ENCODE assay signal across 8 cellular contexts in genomic region chr2:96305979-96306308, GRCh38. TPM values are rescaled to one million over a fixed set of nuclear protein-coding genes. Genes with fewer than 3 reads are reported as not detected.
DNase-seq lines count a peak whose midpoint lies in the region; ATAC-seq and TF ChIP-seq lines count a peak whose summit lies in the region.

No MANE protein-coding gene starts in this region.

- no peak overlapping the region for H2BK12ac ChIP-seq in H9 (ENCODE audit: insufficient read length, low read depth, low read length)

- H3K4ac ChIP-seq in H9 (ENCODE audit: low read depth, low read length) = no peak overlapping the region

- H4K5ac ChIP-seq in H9 (ENCODE audit: insufficient read length, low read depth, low read length) = no peak overlapping the region

- peaks cover 34 to 39% (median 36%) of the 10 kb centered on the region in 3 experiments; a peak in 6 of 7 replicates for H3K36me3 Mint-ChIP-seq in H9 (ENCODE audit: insufficient read depth in 1 of 3, low read depth in 3 of 3)

- no peak overlapping the region for H4K8ac ChIP-seq in H9 (replicated peaks; ENCODE audit: insufficient read length, low read depth, low read length)

- H2AK5ac ChIP-seq in H9 (ENCODE audit: insufficient read length, low read length) = no peak overlapping the region

- peak overlapping the region; percentile 95 for H3K4me3 ChIP-seq in WERI-Rb-1 (ENCODE audit: low read depth, low read length)
- peak overlapping the region; percentile 67 to 90 for H3K4me3 ChIP-seq in gastroesophageal sphincter
- H3K4me3 ChIP-seq in skeletal muscle tissue (ENCODE audit: low read length in 3 of 3) = peak overlapping the region; percentile 97 to 100 (median 100)

- H3K79me2 ChIP-seq in H9 (ENCODE audit: insufficient read depth, low read length) = peaks cover 5% of the 10 kb centered on the region; the same call in 1 of the 2 replicates

- H3K9ac ChIP-seq in H9 (ENCODE audit: extremely low read depth, insufficient read length, low read length) = peak overlapping the region; percentile 59
- H3K9ac ChIP-seq in skeletal muscle tissue (ENCODE audit: low read depth in 1 of 3, low read length in 3 of 3) = peak overlapping the region; percentile 93 to 98 (median 96)

- no peak overlapping the region for H4K91ac ChIP-seq in H9 (ENCODE audit: insufficient read length, low read depth, low read length)

- H2BK5ac ChIP-seq in H9 (ENCODE audit: insufficient read length, low read length) = no peak overlapping the region

- H3K18ac ChIP-seq in H9 (ENCODE audit: insufficient read length, low read depth, low read length) = no peak overlapping the region

- H4K20me1 ChIP-seq in H9 (ENCODE audit: control insufficient read depth, insufficient read depth, insufficient read length) = no peaks in the 10 kb centered on the region

- no peaks in the 10 kb centered on the region for H3K9me3 ChIP-seq in H9 (ENCODE audit: control insufficient read depth, low read depth, low read length)
- no peaks in the 10 kb centered on the region for H3K9me3 ChIP-seq in WERI-Rb-1 (ENCODE audit: severe bottlenecking)
- H3K9me3 ChIP-seq in gastroesophageal sphincter = no peaks in the 10 kb centered on the region
- no peaks in the 10 kb centered on the region for H3K9me3 ChIP-seq in skeletal muscle tissue (ENCODE audit: control insufficient read depth in 3 of 3, low read length in 3 of 3)

- H2BK120ac ChIP-seq in H9 (ENCODE audit: low read depth, low read length, poor library complexity, severe bottlenecking) = no peak overlapping the region

- H3K27ac Mint-ChIP-seq in H9 = peak overlapping the region; percentile 91 to 99 (median 99)

- WGBS in H9 (ENCODE audit: extremely low coverage, insufficient read length, low lambda C conversion rate) = no CpG with 5 or more reads among the region's 9 CpGs
- WGBS in gastroesophageal sphincter (ENCODE audit: low coverage in 1 of 2), 2 donors = 12 to 83% methylated on average over 1 to 9 of the region's 9 CpGs

- TF ChIP-seq EP300 in gastroesophageal sphincter (IDR thresholded peaks at IDR 0.05) = no peak

- peak overlapping the region; percentile 97 to 99 for H3K4me3 Mint-ChIP-seq in H9

- no peak overlapping the region for H2BK15ac ChIP-seq in H9 (ENCODE audit: low read depth, low read length)

- H3K23ac ChIP-seq in H9 (ENCODE audit: insufficient read length, low read depth, low read length) = no peak overlapping the region

- no peak overlapping the region for H3K56ac ChIP-seq in H9 (ENCODE audit: insufficient read length, low read depth, low read length)

- H3K14ac ChIP-seq in H9 (ENCODE audit: insufficient read depth, low read length) = 0 out of 2 replicates have a peak overlapping the region, but pooled peaks have one; percentile 44

- no peak overlapping the region for H2BK20ac ChIP-seq in H9 (ENCODE audit: low read depth, low read length, poor library complexity, severe bottlenecking)

- H3K4me1 ChIP-seq in H9 (ENCODE audit: insufficient read depth, low read length) (peaks cover 3% of the 10 kb centered on the region; the same call in 1 of the 2 replicates), gastroesophageal sphincter (peaks cover 0 to 49% (median 11%) of the 10 kb centered on the region in 3 donors), skeletal muscle tissue (ENCODE audit: control insufficient read depth in 3 of 3, insufficient read depth in 3 of 3, low read length in 3 of 3) (peaks cover 14 to 28% (median 16%) of the 10 kb centered on the region in 3 donors)

- no peaks in the 10 kb centered on the region for H3K79me1 ChIP-seq in H9 (ENCODE audit: insufficient read depth, low read depth, low read length, poor library complexity, severe bottlenecking)

- peaks cover 9% of the 10 kb centered on the region for H3K23me2 ChIP-seq in H9 (ENCODE audit: insufficient read length, low read depth, low read length, poor library complexity, severe bottlenecking)

- H3K4me1 Mint-ChIP-seq in H9 = peaks cover 19 to 21% of the 10 kb centered on the region in 2 experiments

- H3K4me2 ChIP-seq in H9 (ENCODE audit: insufficient read depth, insufficient read length, low read length) = peak overlapping the region; percentile 70

- no peak for TF ChIP-seq POLR2A in gastroesophageal sphincter (IDR thresholded peaks at IDR 0.05)

- no peak overlapping the region for H2AFZ ChIP-seq in H9 (ENCODE audit: low read length)

- no peak overlapping the region for H3K27ac ChIP-seq in H9 (ENCODE audit: insufficient read length, low read depth, low read length)
- H3K27ac ChIP-seq in WERI-Rb-1 = peak overlapping the region; percentile 94
- peak overlapping the region; percentile 74 to 87 (median 80) for H3K27ac ChIP-seq in gastroesophageal sphincter
- peak overlapping the region; percentile 79 for H3K27ac ChIP-seq in skeletal muscle tissue (ENCODE audit: low read depth, low read length)

- H3K27me3 ChIP-seq in H9 (ENCODE audit: insufficient read depth, low read length) (no peaks in the 10 kb centered on the region), WERI-Rb-1 (ENCODE audit: insufficient read depth, low read depth, severe bottlenecking) (no peaks in the 10 kb centered on the region), gastroesophageal sphincter (no peaks in the 10 kb centered on the region), skeletal muscle tissue (ENCODE audit: control insufficient read depth in 3 of 3, insufficient read depth in 3 of 3, low read length in 3 of 3) (no peaks in the 10 kb centered on the region)

- no peak for DNase-seq in H9
- no peak for DNase-seq in WERI-Rb-1
- no peak for DNase-seq in NCI-H2196 (lab: John Stamatoyannopoulos, UW; ENCODE audit: unreplicated experiment)
- no peak for DNase-seq in NK-92 (lab: John Stamatoyannopoulos, UW; ENCODE audit: unreplicated experiment)
- no peak for DNase-seq in NCI-H526 (lab: John Stamatoyannopoulos, UW)

- TF ChIP-seq CTCF in H9 (conservative IDR thresholded peaks at IDR 0.05) (no peak), WERI-Rb-1 (IDR thresholded peaks at IDR 0.05; ENCODE audit: low read depth, low read length) (no peak), gastroesophageal sphincter (IDR thresholded peaks at IDR 0.05) (no peak)

- no peaks in the 10 kb centered on the region; a peak in 1 of 5 replicates for H3K9me3 Mint-ChIP-seq in H9

- no peak overlapping the region for H3T11ph ChIP-seq in H9 (ENCODE audit: low read length)

- H3K36me3 ChIP-seq in WERI-Rb-1 (peaks cover 46% of the 10 kb centered on the region), gastroesophageal sphincter (peaks cover 0 to 30% of the 10 kb centered on the region in 2 donors), skeletal muscle tissue (ENCODE audit: control insufficient read depth in 3 of 3, insufficient read depth in 3 of 3, low read length in 3 of 3) (peaks cover 25 to 31% (median 29%) of the 10 kb centered on the region in 3 donors)

- H3K27me3 Mint-ChIP-seq in H9 (ENCODE audit: low read depth) = peaks cover 2% of the 10 kb centered on the region; the same call in 1 of the 2 replicates

- no peak for ATAC-seq in gastroesophageal sphincter
- ATAC-seq in GM21737 (IDR thresholded peaks at IDR 0.05; ENCODE audit: unreplicated experiment) = no peak

RNA-seq across cellular contexts. Expression of gene SNRNP200, which starts 0.6 kb away (rescaled TPM):
- 215 and 218 TPM in 2 replicates for total RNA-seq in H9 (2021)
- 100 to 1,000 TPM in 2 of 4 donors, 10 to 100 TPM in 2; 63.4 to 108 (median 98.3) TPM for total RNA-seq in gastroesophageal sphincter
- total RNA-seq in skeletal muscle tissue = 60.5 TPM

RNA-seq across cellular contexts. Expression of gene ITPRIPL1, which starts 19.2 kb away (rescaled TPM):
- total RNA-seq in H9 (2021) (16.1 and 16.3 TPM in 2 replicates), gastroesophageal sphincter (1 to 10 TPM in 1 of 4 donors, under 1 TPM in 2, not detected in 1; 0.27 to 1.0 (median 0.89) TPM), skeletal muscle tissue (3.7 TPM)

RNA-seq across cellular contexts. Expression of gene NCAPH, which starts 29.6 kb away (rescaled TPM):
- total RNA-seq in H9 (2021) = 52.9 and 55.8 TPM in 2 replicates
- total RNA-seq in gastroesophageal sphincter = under 1 TPM in 3 of 4 donors, not detected in 1; 0.40 to 0.59 (median 0.54) TPM
- total RNA-seq in skeletal muscle tissue = 2.6 TPM

RNA-seq across cellular contexts. Expression of gene CIAO1, which starts 39.9 kb away (rescaled TPM):
- total RNA-seq in H9 (2021) (67.6 and 71.9 TPM in 2 replicates), gastroesophageal sphincter (100 to 1,000 TPM in 1 of 4 donors, 10 to 100 TPM in 3; 60.7 to 107 (median 84.8) TPM), skeletal muscle tissue (51.1 TPM)

RNA-seq across cellular contexts. Expression of gene TMEM127, which starts 40.1 kb away (rescaled TPM):
- total RNA-seq in H9 (2021) = 30.1 and 33.9 TPM in 2 replicates
- total RNA-seq in gastroesophageal sphincter = 10 to 100 TPM; 39.4 to 73.8 (median 43.9) TPM
- 8.9 TPM for total RNA-seq in skeletal muscle tissue

Comparison
In these comparisons a context has a peak if more than half of its experiments do, and no peak if none do; other contexts are left out.
1. RNA of gene NCAPH, which starts 29.6 kb away (total RNA-seq): 52.9 to 55.8 TPM in H9; 2.6 TPM in skeletal muscle tissue (single experiment) and 0.40 to 0.59 TPM in gastroesophageal sphincter; every median in the first group is over 10 times any median in the second.
2. Peak in every context shown above with its lines, with median percentiles within 50 percentile points of each other: H3K4me3 ChIP-seq.